ENCODE assay signal across 24 cellular contexts in genomic region chr12:47414511-47414910, GRCh38.
DNase-seq lines count a peak whose midpoint lies in the region; ATAC-seq and TF ChIP-seq lines count a peak whose summit lies in the region.
"Had no signal": no experiment of that assay in that cellular context is flagged by ENCODE, and none has a peak within 500 bp of the region (broad histone marks: within the 10 kb centered on the region; RNA-seq: fewer than 3 reads in every experiment).

No MANE protein-coding gene starts in this region.

- peaks cover 10% of the 10 kb centered on the region for H3K36me3 Mint-ChIP-seq in stimulated activated naive CD8-positive, alpha-beta T cell treated with anti-CD3 and anti-CD28 coated beads, Interleukin-15, Interleukin-2, amounts not matched to agents 100 ng/mL and 50 ng/mL, for 24 hours (ENCODE audit: low read depth)
- H3K36me3 Mint-ChIP-seq: type B pancreatic cell had no signal

- peaks cover 14% of the 10 kb centered on the region for H3K4me1 ChIP-seq in hepatocyte (ENCODE audit: insufficient read depth)
- H3K4me1 ChIP-seq: heart left ventricle, left lung, prostate gland had no signal

- H2AFZ ChIP-seq in hepatocyte, result no peak overlapping the region

- DNase-seq in DMS53 (lab: John Stamatoyannopoulos, UW) (peak; percentile 57), DMS53 treated with DMSO at 0.1 percent for 48 hours (lab: John Stamatoyannopoulos, UW; ENCODE audit: unreplicated experiment) (no peak), hepatocyte (ENCODE audit: low spot score) (no peak), NCI-H345 (lab: John Stamatoyannopoulos, UW) (no peak)
- peak; percentile 46 for DNase-seq in stimulated activated CD4-positive, alpha-beta T cell treated with anti-CD3 and anti-CD28 coated beads, Interleukin-4, amount 100 ng/mL, for 24 hours
- DNase-seq in stimulated activated CD4-positive, alpha-beta T cell treated with anti-CD3 and anti-CD28 coated beads, Interleukin-1b, Interleukin-23, amount 100 ng/mL, for 48 hours, result no peak
- DNase-seq: AML-193, aorta, COR-L47, dermis blood vessel endothelial cell, heart left ventricle, left lung, midbrain, NCI-H187, NCI-H69 had no signal

- H3K9me2 ChIP-seq in hepatocyte (replicated peaks; ENCODE audit: insufficient read depth), result no peaks in the 10 kb centered on the region

- no peaks in the 10 kb centered on the region for H3K79me2 ChIP-seq in hepatocyte

- peak overlapping the region; percentile 40 for H3K4me3 Mint-ChIP-seq in stimulated activated naive CD8-positive, alpha-beta T cell treated with anti-CD3 and anti-CD28 coated beads, Interleukin-15, Interleukin-2, amounts not matched to agents 100 ng/mL and 50 ng/mL, for 24 hours
- H3K4me3 Mint-ChIP-seq: type B pancreatic cell had no signal

- H3K27me3 ChIP-seq in hepatocyte, result no peaks in the 10 kb centered on the region
- H3K27me3 ChIP-seq: left lung had no signal

- peak overlapping the region; percentile 93 for H3K27ac Mint-ChIP-seq in stimulated activated naive CD8-positive, alpha-beta T cell treated with anti-CD3 and anti-CD28 coated beads, Interleukin-15, Interleukin-2, amounts not matched to agents 100 ng/mL and 50 ng/mL, for 24 hours
- H3K27ac Mint-ChIP-seq: activated T-helper 2 cell treated with anti-CD3 and anti-CD28 coated beads, Interferon-gamma antibody, Interleukin-2, Interleukin-4, amounts not matched to agents 10 μg/mL and 5 μg/mL and 100 μg/mL, durations not matched to agents 14 hours and 24 hours and 36 hours; type B pancreatic cell had no signal

- peak overlapping the region; percentile 77 for H3K27ac ChIP-seq in hepatocyte
- H3K27ac ChIP-seq: 22Rv1, heart left ventricle, left lung, prostate gland, RWPE1, SK-N-MC, VCaP had no signal

- no peaks in the 10 kb centered on the region for H3K36me3 ChIP-seq in hepatocyte (replicated peaks; ENCODE audit: insufficient read depth, low read depth)
- H3K36me3 ChIP-seq: heart left ventricle, left lung, prostate gland had no signal

- peaks cover 3% of the 10 kb centered on the region for H3K9me3 Mint-ChIP-seq in stimulated activated naive CD8-positive, alpha-beta T cell treated with anti-CD3 and anti-CD28 coated beads, Interleukin-15, Interleukin-2, amounts not matched to agents 100 ng/mL and 50 ng/mL, for 24 hours
- H3K9me3 Mint-ChIP-seq: activated T-helper 2 cell treated with anti-CD3 and anti-CD28 coated beads, Interferon-gamma antibody, Interleukin-2, Interleukin-4, amounts not matched to agents 10 μg/mL and 5 μg/mL and 100 μg/mL, durations not matched to agents 14 hours and 24 hours and 36 hours; type B pancreatic cell had no signal

- no peak overlapping the region for H3K4me2 ChIP-seq in hepatocyte

- no peaks in the 10 kb centered on the region for H3K9me3 ChIP-seq in hepatocyte (ENCODE audit: low read depth)
- H3K9me3 ChIP-seq: heart left ventricle, left lung, prostate gland had no signal

- H4K20me1 ChIP-seq in hepatocyte (ENCODE audit: insufficient read depth, poor library complexity, severe bottlenecking), result no peaks in the 10 kb centered on the region

- H3K4me1 Mint-ChIP-seq in stimulated activated naive CD8-positive, alpha-beta T cell treated with anti-CD3 and anti-CD28 coated beads, Interleukin-15, Interleukin-2, amounts not matched to agents 100 ng/mL and 50 ng/mL, for 24 hours (ENCODE audit: low read depth), result peaks cover 86% of the 10 kb centered on the region

- H3K27me3 Mint-ChIP-seq in stimulated activated naive CD8-positive, alpha-beta T cell treated with anti-CD3 and anti-CD28 coated beads, Interleukin-15, Interleukin-2, amounts not matched to agents 100 ng/mL and 50 ng/mL, for 24 hours, result no peaks in the 10 kb centered on the region

- WGBS in hepatocyte (ENCODE audit: low lambda C conversion rate, missing lambda C conversion rate), result 74% methylated on average over 3 of the region's 3 CpGs

- H3K4me3 ChIP-seq in hepatocyte, result no peak overlapping the region
- H3K4me3 ChIP-seq: heart left ventricle, left lung, prostate gland, SK-N-MC had no signal

- TF ChIP-seq CTCF in hepatocyte (IDR thresholded peaks at IDR 0.05; ENCODE audit: poor library complexity), result no peak

- ATAC-seq in HG03108 (IDR thresholded peaks at IDR 0.05; ENCODE audit: unreplicated experiment), result no peak
- ATAC-seq: heart left ventricle, left lung had no signal

Comparison
In these comparisons a context has a peak if more than half of its experiments do, and no peak if none do; other contexts are left out.
1. DNase-seq: peak in DMS53 (single experiment) and stimulated activated CD4-positive, alpha-beta T cell treated with anti-CD3 and anti-CD28 coated beads, Interleukin-4, amount 100 ng/mL, for 24 hours (single experiment); none in DMS53 treated with DMSO at 0.1 percent for 48 hours (single experiment), stimulated activated CD4-positive, alpha-beta T cell treated with anti-CD3 and anti-CD28 coated beads, Interleukin-1b, Interleukin-23, amount 100 ng/mL, for 48 hours (single experiment), hepatocyte (single experiment) and NCI-H345 (single experiment).